ENCODE assay signal across 8 cellular contexts in the genomic region with DNA sequence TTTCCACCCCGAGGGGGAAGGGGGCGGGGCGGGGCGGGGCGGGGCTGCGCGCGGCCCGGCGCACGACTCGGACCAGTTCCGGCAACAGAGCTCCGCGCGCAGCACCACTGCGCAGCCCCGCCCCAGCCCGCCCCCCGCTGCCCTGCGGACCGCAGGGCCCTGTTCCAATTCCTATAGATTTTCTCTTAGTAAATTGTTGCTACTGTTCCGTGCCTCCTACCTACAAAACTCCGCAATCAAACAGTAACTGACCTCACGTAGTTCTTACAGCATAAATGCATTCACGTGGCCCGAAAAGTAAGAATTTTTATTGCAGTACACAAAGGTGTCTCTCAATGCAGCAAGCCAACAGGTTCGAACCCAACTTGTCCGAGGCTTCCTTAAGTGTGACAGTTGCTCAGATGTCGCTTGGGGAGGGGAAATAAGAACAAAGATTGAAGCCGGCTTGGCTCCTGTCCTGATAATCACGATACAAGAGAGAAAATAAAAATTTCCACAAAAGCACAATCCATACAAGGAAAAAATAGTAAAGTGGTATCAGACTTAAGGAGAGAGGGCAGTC. TPM values are rescaled to one million over a fixed set of nuclear protein-coding genes. Genes with fewer than 3 reads are reported as not detected.
DNase-seq lines count a peak whose midpoint lies in the region; ATAC-seq, FAIRE-seq and TF ChIP-seq lines count a peak whose summit lies in the region.

No MANE protein-coding gene starts in this region.

- H3K27me3 ChIP-seq in neutrophil: no peaks in the 10 kb centered on the region

- H3K27ac Mint-ChIP-seq in activated T-helper 2 cell treated with anti-CD3 and anti-CD28 coated beads, Interferon-gamma antibody, Interleukin-2, Interleukin-4, amounts not matched to agents 10 μg/mL and 5 μg/mL and 100 μg/mL, durations not matched to agents 14 hours and 24 hours and 36 hours: peak overlapping the region; percentile 96

- intact Hi-C loops in activated T-helper 2 cell treated with anti-CD3 and anti-CD28 coated beads, Interferon-gamma antibody, Interleukin-2, Interleukin-4, amounts not matched to agents 10 μg/mL and 5 μg/mL and 100 μg/mL, durations not matched to agents 14 hours and 24 hours and 36 hours (cut with micrococcal nuclease): loop anchor here (2.0 to 10.0 kb wide), 6 partner anchors 58 to 1086 kb away; partner anchors contain the start of genes CLTA, GNE, MELK and POLR1E

- peak overlapping the region; percentile 94 for H3K4me3 Mint-ChIP-seq in activated T-helper 2 cell treated with anti-CD3 and anti-CD28 coated beads, Interferon-gamma antibody, Interleukin-2, Interleukin-4, amounts not matched to agents 10 μg/mL and 5 μg/mL and 100 μg/mL, durations not matched to agents 14 hours and 24 hours and 36 hours (ENCODE audit: low read depth)

- H3K4me1 Mint-ChIP-seq in activated T-helper 2 cell treated with anti-CD3 and anti-CD28 coated beads, Interferon-gamma antibody, Interleukin-2, Interleukin-4, amounts not matched to agents 10 μg/mL and 5 μg/mL and 100 μg/mL, durations not matched to agents 14 hours and 24 hours and 36 hours (ENCODE audit: low read depth): peaks cover 27% of the 10 kb centered on the region

- in situ Hi-C loops in KBM-7 (cut with MboI; ENCODE audit: low pct_unique_long_range_greater_than_20kb, low sequenced_read_pairs): loop anchor here (25.0 kb wide), 1 partner anchor 161 kb away; the partner anchor contains the start of gene MELK

- no peaks in the 10 kb centered on the region for H3K36me3 ChIP-seq in neutrophil

- peaks cover 28% of the 10 kb centered on the region for H3K36me3 Mint-ChIP-seq in activated T-helper 2 cell treated with anti-CD3 and anti-CD28 coated beads, Interferon-gamma antibody, Interleukin-2, Interleukin-4, amounts not matched to agents 10 μg/mL and 5 μg/mL and 100 μg/mL, durations not matched to agents 14 hours and 24 hours and 36 hours (ENCODE audit: low read depth)

- H3K27me3 Mint-ChIP-seq in activated T-helper 2 cell treated with anti-CD3 and anti-CD28 coated beads, Interferon-gamma antibody, Interleukin-2, Interleukin-4, amounts not matched to agents 10 μg/mL and 5 μg/mL and 100 μg/mL, durations not matched to agents 14 hours and 24 hours and 36 hours (ENCODE audit: low read depth): no peaks in the 10 kb centered on the region

- peaks cover 6% of the 10 kb centered on the region for H3K9me3 Mint-ChIP-seq in activated T-helper 2 cell treated with anti-CD3 and anti-CD28 coated beads, Interferon-gamma antibody, Interleukin-2, Interleukin-4, amounts not matched to agents 10 μg/mL and 5 μg/mL and 100 μg/mL, durations not matched to agents 14 hours and 24 hours and 36 hours

- peak; percentile 30 for ATAC-seq in GM18520 (IDR thresholded peaks at IDR 0.05; ENCODE audit: unreplicated experiment)
- ATAC-seq in HG02970 (IDR thresholded peaks at IDR 0.05; ENCODE audit: low FRiP score, unreplicated experiment): peak; percentile 58

- H3K4me3 ChIP-seq in neutrophil (ENCODE audit: low read depth in 1 of 2, low read length in 1 of 2): peak overlapping the region; percentile 88 to 91

- TF ChIP-seq CTCF in C4-2B (conservative IDR thresholded peaks at IDR 0.05) (no peak), neutrophil (IDR thresholded peaks at IDR 0.05) (no peak)

- peaks cover 22 to 24% of the 10 kb centered on the region in 2 experiments for H3K4me1 ChIP-seq in neutrophil (ENCODE audit: control insufficient read depth in 1 of 2, insufficient read depth in 1 of 2, low read depth in 1 of 2, low read length in 1 of 2)

- no peaks in the 10 kb centered on the region for H3K9me3 ChIP-seq in neutrophil

- peak; percentile 89 for DNase-seq in NCI-H345 (lab: John Stamatoyannopoulos, UW)
- no peak for DNase-seq in activated T-helper 2 cell treated with anti-CD3 and anti-CD28 coated beads, Interferon-gamma antibody, Interleukin-2, Interleukin-4, amounts not matched to agents 10 μg/mL and 5 μg/mL and 100 μg/mL, durations not matched to agents 14 hours and 24 hours and 36 hours (ENCODE audit: low spot score)
- peak; percentile 85 to 90 for DNase-seq in frontal cortex (ENCODE audit: low spot score in 2 of 2)
- no peak for DNase-seq in KBM-7

- H3K27ac ChIP-seq in C4-2B (peak overlapping the region; percentile 79), neutrophil (peak overlapping the region; percentile 96)

- FAIRE-seq in frontal cortex (lab: Jason Lieb, UNC): no peak

RNA-seq across cellular contexts. Expression of gene RNF38, which starts 1.2 kb away (rescaled TPM):
- 34.0 and 34.8 TPM in 2 replicates for total RNA-seq in activated T-helper 2 cell treated with anti-CD3 and anti-CD28 coated beads, Interferon-gamma antibody, Interleukin-2, Interleukin-4, amounts not matched to agents 10 μg/mL and 5 μg/mL and 100 μg/mL, durations not matched to agents 14 hours and 24 hours and 36 hours
- total RNA-seq in frontal cortex: 38.7 TPM

Comparison
In these comparisons a context has a peak if more than half of its experiments do, and no peak if none do; other contexts are left out.
1. DNase-seq: peak in NCI-H345 (single experiment) and frontal cortex (2 of 2); none in activated T-helper 2 cell treated with anti-CD3 and anti-CD28 coated beads, Interferon-gamma antibody, Interleukin-2, Interleukin-4, amounts not matched to agents 10 μg/mL and 5 μg/mL and 100 μg/mL, durations not matched to agents 14 hours and 24 hours and 36 hours (single experiment) and KBM-7 (single experiment).